In the genomic region with DNA sequence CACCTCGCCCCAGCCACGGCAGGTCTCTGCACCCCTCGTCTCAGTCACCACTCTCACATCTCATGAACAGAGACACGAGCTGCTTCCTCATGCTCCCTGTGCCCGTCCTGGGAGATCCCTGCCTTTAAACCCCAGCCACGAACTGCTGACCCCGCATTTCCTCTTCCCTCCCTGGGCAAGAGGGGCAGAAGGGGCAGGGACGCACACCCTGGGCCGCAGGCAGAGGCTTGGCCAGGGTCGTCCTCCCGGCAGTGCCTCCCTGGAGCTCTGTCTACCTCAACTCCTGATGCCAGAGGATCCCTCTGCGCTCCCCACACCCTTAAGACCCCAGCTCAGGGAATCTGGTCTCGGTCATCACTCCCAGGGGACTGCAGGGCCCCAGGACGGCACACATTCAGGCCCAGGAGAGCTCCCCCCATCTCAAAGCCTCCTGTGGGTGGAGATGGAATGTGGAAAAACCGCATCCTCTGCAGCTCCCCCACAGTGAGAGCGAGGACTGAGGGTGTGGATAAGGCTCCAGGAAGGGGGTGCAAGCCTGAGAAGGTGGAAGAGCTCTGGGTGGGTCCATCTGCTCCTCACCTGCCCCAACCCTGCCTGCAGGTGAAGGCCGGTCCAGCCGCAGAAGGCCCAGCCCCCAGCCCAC, we compare ENCODE assay signal across 8 cellular contexts. TPM values are rescaled to one million over a fixed set of nuclear protein-coding genes. Genes with fewer than 3 reads are reported as not detected.
A peak's percentile ranks its signal among the peaks of the same experiment; 100 is the strongest.
DNase-seq lines count a peak whose midpoint lies in the region; TF ChIP-seq lines count a peak whose summit lies in the region.

No MANE protein-coding gene starts in this region.

- H3K9me3 Mint-ChIP-seq in activated T-cell treated with anti-CD3 and anti-CD28 coated beads, Interleukin-2, amount 50 U/mL, for 24 hours = no peaks in the 10 kb centered on the region
- H3K9me3 Mint-ChIP-seq in activated T-helper 1 cell treated with anti-CD3 and anti-CD28 coated beads, Interleukin-12 subunit alpha, Interleukin-12 subunit beta, Interleukin-2, Interleukin-4 antibody, amounts not matched to agents 30 ng/mL and 10 ng/mL and 1 ng/mL, durations not matched to agents 14 hours and 24 hours and 36 hours = no peaks in the 10 kb centered on the region

- peak overlapping the region; percentile 66 for H3K27ac Mint-ChIP-seq in activated T-cell treated with anti-CD3 and anti-CD28 coated beads, Interleukin-2, amount 50 U/mL, for 24 hours
- H3K27ac Mint-ChIP-seq in activated T-helper 1 cell treated with anti-CD3 and anti-CD28 coated beads, Interleukin-12 subunit alpha, Interleukin-12 subunit beta, Interleukin-2, Interleukin-4 antibody, amounts not matched to agents 30 ng/mL and 10 ng/mL and 1 ng/mL, durations not matched to agents 14 hours and 24 hours and 36 hours = peak overlapping the region; percentile 65

- H3K27me3 ChIP-seq in iPS DF 6.9 (ENCODE audit: control insufficient read depth, insufficient read depth, low read length) = no peaks in the 10 kb centered on the region
- H3K27me3 ChIP-seq in spleen (replicated peaks in 1 of 7) = no peaks in the 10 kb centered on the region

- H3K9me3 ChIP-seq in iPS DF 6.9 (ENCODE audit: control insufficient read depth, insufficient read depth, low read length) (no peaks in the 10 kb centered on the region), spleen (no peaks in the 10 kb centered on the region)

- H3K4me3 ChIP-seq in iPS DF 6.9 (ENCODE audit: low read length) (peak overlapping the region; percentile 66; the same call in 1 of the 2 replicates), spleen (peak overlapping the region; percentile 66 to 95 (median 82))

- no peak for TF ChIP-seq POLR2A in spleen (IDR thresholded peaks at IDR 0.05)

- H3K36me3 ChIP-seq in iPS DF 6.9 (ENCODE audit: control insufficient read depth, insufficient read depth, low read length) (no peaks in the 10 kb centered on the region), spleen (peaks cover 0 to 4% (median 0%) of the 10 kb centered on the region in 6 donors)

- H3K27ac ChIP-seq in iPS DF 6.9 (ENCODE audit: low read length) = no peak overlapping the region
- H3K27ac ChIP-seq in spleen = peak overlapping the region; percentile 77 to 98 (median 92)

- WGBS in iPS DF 6.9 (ENCODE audit: insufficient coverage, insufficient read length) = no CpG with 5 or more reads among the region's 18 CpGs
- 27 to 47% (median 28%) methylated on average over 15 to 18 of the region's 18 CpGs for WGBS in spleen, 5 donors

- H3K4me1 Mint-ChIP-seq in activated T-cell treated with anti-CD3 and anti-CD28 coated beads, Interleukin-2, amount 50 U/mL, for 24 hours (ENCODE audit: low read depth) = peaks cover 77% of the 10 kb centered on the region
- peaks cover 58% of the 10 kb centered on the region for H3K4me1 Mint-ChIP-seq in activated T-helper 1 cell treated with anti-CD3 and anti-CD28 coated beads, Interleukin-12 subunit alpha, Interleukin-12 subunit beta, Interleukin-2, Interleukin-4 antibody, amounts not matched to agents 30 ng/mL and 10 ng/mL and 1 ng/mL, durations not matched to agents 14 hours and 24 hours and 36 hours (ENCODE audit: low read depth)

- TF ChIP-seq CTCF in spleen (IDR thresholded peaks at IDR 0.05 in 8 of 11, conservative IDR thresholded peaks at IDR 0.05 in 3 of 11) = no peak

- intact Hi-C loops in activated T-helper 1 cell treated with anti-CD3 and anti-CD28 coated beads, Interleukin-12 subunit alpha, Interleukin-12 subunit beta, Interleukin-2, Interleukin-4 antibody, amounts not matched to agents 30 ng/mL and 10 ng/mL and 1 ng/mL, durations not matched to agents 14 hours and 24 hours and 36 hours (cut with micrococcal nuclease) = loop anchor here (5.0 to 10.0 kb wide), 3 partner anchors 406 to 686 kb away; partner anchors contain the start of gene CECR2
- intact Hi-C loops in spleen (cut with DNase I; ENCODE audit: low total_unique reads) = no loop called here

- H3K36me3 Mint-ChIP-seq in activated T-cell treated with anti-CD3 and anti-CD28 coated beads, Interleukin-2, amount 50 U/mL, for 24 hours (ENCODE audit: low read depth) = peaks cover 11% of the 10 kb centered on the region
- peaks cover 2% of the 10 kb centered on the region for H3K36me3 Mint-ChIP-seq in activated T-helper 1 cell treated with anti-CD3 and anti-CD28 coated beads, Interleukin-12 subunit alpha, Interleukin-12 subunit beta, Interleukin-2, Interleukin-4 antibody, amounts not matched to agents 30 ng/mL and 10 ng/mL and 1 ng/mL, durations not matched to agents 14 hours and 24 hours and 36 hours (ENCODE audit: low read depth)

- peaks cover 3% of the 10 kb centered on the region; the same call in 1 of the 2 replicates for H3K4me1 ChIP-seq in iPS DF 6.9 (ENCODE audit: control insufficient read depth, insufficient read depth, low read length)
- H3K4me1 ChIP-seq in spleen = peaks cover 51 to 96% (median 85%) of the 10 kb centered on the region in 6 donors

- H3K4me3 Mint-ChIP-seq in activated T-cell treated with anti-CD3 and anti-CD28 coated beads, Interleukin-2, amount 50 U/mL, for 24 hours = peak overlapping the region; percentile 82
- peak overlapping the region; percentile 79 for H3K4me3 Mint-ChIP-seq in activated T-helper 1 cell treated with anti-CD3 and anti-CD28 coated beads, Interleukin-12 subunit alpha, Interleukin-12 subunit beta, Interleukin-2, Interleukin-4 antibody, amounts not matched to agents 30 ng/mL and 10 ng/mL and 1 ng/mL, durations not matched to agents 14 hours and 24 hours and 36 hours

- no peak for DNase-seq in activated T-cell treated with anti-CD3 and anti-CD28 coated beads, Interleukin-2, amount 50 U/mL, for 24 hours
- DNase-seq in activated T-cell treated with anti-CD3 and anti-CD28 coated beads, Interleukin-2, amount 50 U/mL, for 1 hour = no peak
- no peak for DNase-seq in activated T-helper 1 cell treated with anti-CD3 and anti-CD28 coated beads, Interleukin-12 subunit alpha, Interleukin-12 subunit beta, Interleukin-2, Interleukin-4 antibody, amounts not matched to agents 30 ng/mL and 10 ng/mL and 1 ng/mL, durations not matched to agents 14 hours and 24 hours and 36 hours (ENCODE audit: low spot score)
- DNase-seq in iPS DF 6.9 (ENCODE audit: low read depth, low spot score) (no peak), spleen (peak; percentile 82), COLO829 (ENCODE audit: low spot score) (no peak), DMS79 (lab: John Stamatoyannopoulos, UW) (no peak)
- DNase-seq in activated CD8-positive, alpha-beta memory T cell treated with anti-CD3 and anti-CD28 coated beads for 24 hours = no peak

- peaks cover 2% of the 10 kb centered on the region for H3K27me3 Mint-ChIP-seq in activated T-cell treated with anti-CD3 and anti-CD28 coated beads, Interleukin-2, amount 50 U/mL, for 24 hours
- H3K27me3 Mint-ChIP-seq in activated T-helper 1 cell treated with anti-CD3 and anti-CD28 coated beads, Interleukin-12 subunit alpha, Interleukin-12 subunit beta, Interleukin-2, Interleukin-4 antibody, amounts not matched to agents 30 ng/mL and 10 ng/mL and 1 ng/mL, durations not matched to agents 14 hours and 24 hours and 36 hours (ENCODE audit: insufficient read depth) = peaks cover 14% of the 10 kb centered on the region

RNA-seq across cellular contexts. Expression of gene BID, which starts 1.2 kb away (rescaled TPM):
- 15.4 and 17.9 TPM in 2 replicates for total RNA-seq in activated T-helper 1 cell treated with anti-CD3 and anti-CD28 coated beads, Interleukin-12 subunit alpha, Interleukin-12 subunit beta, Interleukin-2, Interleukin-4 antibody, amounts not matched to agents 30 ng/mL and 10 ng/mL and 1 ng/mL, durations not matched to agents 14 hours and 24 hours and 36 hours
- total RNA-seq in spleen = 10 to 100 TPM; 45.4 to 73.4 (median 51.5) TPM
- 10 to 100 TPM; 37.7 to 49.2 (median 41.3) TPM for polyA plus RNA-seq in spleen
